Comparison of ENCODE assay signal across 22 cellular contexts in genomic region chr18:36468161-36468560, GRCh38.
DNase-seq lines count a peak whose midpoint lies in the region; ATAC-seq and TF ChIP-seq lines count a peak whose summit lies in the region.
"Had no signal": no experiment of that assay in that cellular context is flagged by ENCODE, and none has a peak within 500 bp of the region (broad histone marks: within the 10 kb centered on the region; RNA-seq: fewer than 3 reads in every experiment).

No MANE protein-coding gene starts in this region.

- TF ChIP-seq POLR2A in testis (IDR thresholded peaks at IDR 0.05): no peak

- H3K4me1 ChIP-seq in endodermal cell (ENCODE audit: control insufficient read depth, insufficient read depth, low read length) (peaks cover 60% of the 10 kb centered on the region), testis (peaks cover 4% of the 10 kb centered on the region)

- peak overlapping the region; percentile 34 for H3K4me3 Mint-ChIP-seq in endodermal cell
- no peak overlapping the region for H3K4me3 Mint-ChIP-seq in naive thymus-derived CD8-positive, alpha-beta T cell
- H3K4me3 Mint-ChIP-seq: CD4-positive, alpha-beta memory T cell; T-helper 2 cell treated with Interferon-gamma antibody and Interleukin-4, amounts not matched to agents 5 μg/mL and 100 μg/mL, for 36 hours had no signal

- intact Hi-C loops in testis (cut with DNase I; ENCODE audit: low total_unique reads) (no loop called here), head of caudate nucleus (cut with DNase I) (no loop called here)

- H3K36me3 ChIP-seq in endodermal cell (ENCODE audit: control insufficient read depth, insufficient read depth, low read length) (no peaks in the 10 kb centered on the region), testis (ENCODE audit: low read depth, missing control alignments) (no peaks in the 10 kb centered on the region)

- H3K36me3 Mint-ChIP-seq in endodermal cell (ENCODE audit: low read depth): no peaks in the 10 kb centered on the region
- H3K36me3 Mint-ChIP-seq in naive thymus-derived CD8-positive, alpha-beta T cell: no peaks in the 10 kb centered on the region
- H3K36me3 Mint-ChIP-seq: activated naive CD4-positive, alpha-beta T cell treated with anti-CD3 and anti-CD28 coated beads, Interleukin-2, amount 50 U/mL, for 72 hours; CD4-positive, alpha-beta memory T cell had no signal

- POLR2A ChIA-PET in naive thymus-derived CD8-positive, alpha-beta T cell (lab: Charles Lee): no interaction called here

- no peak overlapping the region for H3K9ac ChIP-seq in endodermal cell (ENCODE audit: extremely low read depth, low read length, poor library complexity, severe bottlenecking)
- H3K9ac ChIP-seq: KMS-11 had no signal

- H3K27ac ChIP-seq in endodermal cell (ENCODE audit: low read depth, low read length) (peak overlapping the region; percentile 14), testis (no peak overlapping the region)
- H3K27ac ChIP-seq: KMS-11, SK-N-MC, VCaP had no signal

- H3K27me3 ChIP-seq in endodermal cell (ENCODE audit: control insufficient read depth, insufficient read depth, low read length, poor library complexity, severe bottlenecking): no peaks in the 10 kb centered on the region
- no peaks in the 10 kb centered on the region for H3K27me3 ChIP-seq in testis

- H3K27me3 Mint-ChIP-seq in endodermal cell (ENCODE audit: insufficient read depth): no peaks in the 10 kb centered on the region
- peaks cover 0 to 8% (median 0%) of the 10 kb centered on the region in 5 donors for H3K27me3 Mint-ChIP-seq in naive thymus-derived CD8-positive, alpha-beta T cell

- 58 to 64% methylated on average over 2 to 9 of the region's 9 CpGs for WGBS in endodermal cell (ENCODE audit: insufficient coverage in 1 of 2, insufficient read length in 1 of 2), 2 experiments
- 54 to 56% methylated on average over 9 of the region's 9 CpGs for WGBS in testis, 2 donors

- H3K4me1 Mint-ChIP-seq in endodermal cell: peaks cover 69% of the 10 kb centered on the region
- no peaks in the 10 kb centered on the region for H3K4me1 Mint-ChIP-seq in naive thymus-derived CD8-positive, alpha-beta T cell
- H3K4me1 Mint-ChIP-seq: CD4-positive, alpha-beta memory T cell had no signal

- no peak for TF ChIP-seq CTCF in endodermal cell (conservative IDR thresholded peaks at IDR 0.05)
- TF ChIP-seq CTCF in testis (IDR thresholded peaks at IDR 0.05): no peak

- H3K27ac Mint-ChIP-seq in endodermal cell: peak overlapping the region; percentile 67
- no peak overlapping the region for H3K27ac Mint-ChIP-seq in naive thymus-derived CD8-positive, alpha-beta T cell
- H3K27ac Mint-ChIP-seq: activated naive CD4-positive, alpha-beta T cell treated with anti-CD3 and anti-CD28 coated beads, Interleukin-2, amount 50 U/mL, for 72 hours; CD4-positive, alpha-beta memory T cell; T-helper 2 cell treated with Interferon-gamma antibody and Interleukin-4, amounts not matched to agents 5 μg/mL and 100 μg/mL, for 36 hours had no signal

- H3K4me3 ChIP-seq in endodermal cell (ENCODE audit: low read length): peak overlapping the region; percentile 31
- H3K4me3 ChIP-seq in testis: no peak overlapping the region
- H3K4me3 ChIP-seq: SK-N-MC had no signal

- DNase-seq in SK-N-DZ (ENCODE audit: low spot score) (peak; percentile 23), endodermal cell (peak; percentile 75), myocyte (ENCODE audit: low read depth) (peak; percentile 86), testis (peak; percentile 27), head of caudate nucleus (no peak)
- DNase-seq in naive thymus-derived CD8-positive, alpha-beta T cell: no peak
- DNase-seq: activated CD4-positive, alpha-beta T cell treated with anti-CD3 and anti-CD28 coated beads, Interleukin-2, amount 50 U/mL, for 4 hours; anterior cingulate cortex; caudate nucleus; CD4-positive, alpha-beta memory T cell; GF-D8; NCI-H1436; NCI-H2107; retina; stimulated activated CD4-positive, alpha-beta T cell treated with anti-CD3 and anti-CD28 coated beads, Interleukin-4, amount 100 ng/mL, for 4 hours; stimulated activated naive CD8-positive, alpha-beta T cell treated with anti-CD3 and anti-CD28 coated beads, Interleukin-15, Interleukin-2, amounts not matched to agents 100 U/mL and 50 U/mL, for 24 hours had no signal

- H3K9me3 ChIP-seq in endodermal cell (ENCODE audit: control insufficient read depth, low read length): no peaks in the 10 kb centered on the region
- no peaks in the 10 kb centered on the region for H3K9me3 ChIP-seq in testis

- no peaks in the 10 kb centered on the region for H3K9me3 Mint-ChIP-seq in endodermal cell
- H3K9me3 Mint-ChIP-seq in naive thymus-derived CD8-positive, alpha-beta T cell: no peaks in the 10 kb centered on the region
- H3K9me3 Mint-ChIP-seq: activated naive CD4-positive, alpha-beta T cell treated with anti-CD3 and anti-CD28 coated beads, Interleukin-2, amount 50 U/mL, for 72 hours; T-helper 2 cell treated with Interferon-gamma antibody and Interleukin-4, amounts not matched to agents 5 μg/mL and 100 μg/mL, for 36 hours had no signal

- no peak for ATAC-seq in naive thymus-derived CD8-positive, alpha-beta T cell
- no peak for ATAC-seq in GM21515 (IDR thresholded peaks at IDR 0.05; ENCODE audit: unreplicated experiment)
- ATAC-seq: activated naive CD4-positive, alpha-beta T cell treated with anti-CD3 and anti-CD28 coated beads, Interleukin-2, amount 50 U/mL, for 72 hours; stimulated activated naive CD8-positive, alpha-beta T cell treated with anti-CD3 and anti-CD28 coated beads, Interleukin-15, Interleukin-2, amounts not matched to agents 100 U/mL and 50 U/mL, for 24 hours had no signal

Comparison
In these comparisons a context has a peak if more than half of its experiments do, and no peak if none do; other contexts are left out.
1. DNase-seq: peak in SK-N-DZ (single experiment), endodermal cell (single experiment), myocyte (single experiment) and testis (single experiment); none in naive thymus-derived CD8-positive, alpha-beta T cell (0 of 10) and head of caudate nucleus (0 of 42).